1 cellular context compared by ENCODE assay signal in the genomic region with DNA sequence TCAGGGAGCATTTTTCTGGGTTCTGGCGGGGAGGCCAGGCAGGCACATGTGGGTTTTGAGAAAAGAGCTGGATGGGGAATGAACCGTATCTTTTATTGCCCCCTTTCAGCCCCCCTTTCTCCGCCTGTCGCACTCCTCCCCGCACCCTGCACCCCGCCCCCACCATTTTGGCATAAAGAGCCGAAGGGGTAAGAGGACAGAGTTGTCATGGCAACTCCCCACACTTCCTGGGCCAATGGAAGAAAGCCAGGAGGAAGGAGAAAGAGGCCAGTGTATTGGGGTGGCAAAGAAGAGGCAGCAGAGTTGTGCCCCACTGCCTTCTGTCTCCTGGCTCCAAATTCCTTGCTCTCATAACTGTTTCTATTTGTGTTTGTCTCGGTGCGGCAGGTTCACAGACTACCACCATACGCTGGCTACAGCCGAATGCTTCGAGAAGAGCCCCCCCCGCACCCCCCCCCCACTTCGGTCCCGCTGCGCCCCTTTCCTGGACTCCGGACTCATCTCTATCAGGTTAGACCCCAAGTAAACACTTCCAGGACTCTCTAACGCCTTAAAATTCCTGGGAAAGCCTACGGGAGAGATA.
TF ChIP-seq lines count a peak whose summit lies in the region.

No MANE protein-coding gene starts in this region.

TF ChIP-seq in IMR-90, 13 proteins besides CTCF, POLR2A, EP300 and RAD21 (continued from another document):
- TF ChIP-seq, protein P1, sequence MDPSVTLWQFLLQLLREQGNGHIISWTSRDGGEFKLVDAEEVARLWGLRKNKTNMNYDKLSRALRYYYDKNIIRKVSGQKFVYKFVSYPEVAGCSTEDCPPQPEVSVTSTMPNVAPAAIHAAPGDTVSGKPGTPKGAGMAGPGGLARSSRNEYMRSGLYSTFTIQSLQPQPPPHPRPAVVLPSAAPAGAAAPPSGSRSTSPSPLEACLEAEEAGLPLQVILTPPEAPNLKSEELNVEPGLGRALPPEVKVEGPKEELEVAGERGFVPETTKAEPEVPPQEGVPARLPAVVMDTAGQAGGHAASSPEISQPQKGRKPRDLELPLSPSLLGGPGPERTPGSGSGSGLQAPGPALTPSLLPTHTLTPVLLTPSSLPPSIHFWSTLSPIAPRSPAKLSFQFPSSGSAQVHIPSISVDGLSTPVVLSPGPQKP (IDR thresholded peaks at IDR 0.05; ENCODE audit: borderline replicate concordance, low read depth, low read length), result no peak
- TF ChIP-seq CHD1 (IDR thresholded peaks at IDR 0.05; ENCODE audit: low read depth, low read length), result no peak
- TF ChIP-seq MAZ (IDR thresholded peaks at IDR 0.05; ENCODE audit: borderline replicate concordance, low read depth, low read length), result no peak
- no peak for TF ChIP-seq FOS (IDR thresholded peaks at IDR 0.05; ENCODE audit: low read depth, low read length)
- TF ChIP-seq, protein P2, sequence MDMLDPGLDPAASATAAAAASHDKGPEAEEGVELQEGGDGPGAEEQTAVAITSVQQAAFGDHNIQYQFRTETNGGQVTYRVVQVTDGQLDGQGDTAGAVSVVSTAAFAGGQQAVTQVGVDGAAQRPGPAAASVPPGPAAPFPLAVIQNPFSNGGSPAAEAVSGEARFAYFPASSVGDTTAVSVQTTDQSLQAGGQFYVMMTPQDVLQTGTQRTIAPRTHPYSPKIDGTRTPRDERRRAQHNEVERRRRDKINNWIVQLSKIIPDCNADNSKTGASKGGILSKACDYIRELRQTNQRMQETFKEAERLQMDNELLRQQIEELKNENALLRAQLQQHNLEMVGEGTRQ (IDR thresholded peaks at IDR 0.05; ENCODE audit: low read depth, low read length), result no peak
- no peak for TF ChIP-seq MXI1 (IDR thresholded peaks at IDR 0.05; ENCODE audit: borderline replicate concordance, low read depth, low read length)
- no peak for TF ChIP-seq NFE2L2 (IDR thresholded peaks at IDR 0.05; ENCODE audit: low read depth, low read length)
- TF ChIP-seq CEBPB (IDR thresholded peaks at IDR 0.05; ENCODE audit: low read depth, low read length), result no peak
- no peak for TF ChIP-seq RFX5 (IDR thresholded peaks at IDR 0.05; ENCODE audit: low read depth, low read length)
- TF ChIP-seq RCOR1 (IDR thresholded peaks at IDR 0.05; ENCODE audit: insufficient replicate concordance, low read length), result no peak
- no peak for TF ChIP-seq MAFK (IDR thresholded peaks at IDR 0.05; ENCODE audit: low read depth, low read length)
- no peak for TF ChIP-seq BHLHE40 (IDR thresholded peaks at IDR 0.05; ENCODE audit: low read depth, low read length)
TF ChIP-seq in IMR-90: peak in this region for 0.
